8 cellular contexts compared by ENCODE assay signal in genomic region chr11:723120-723883, GRCh38. TPM values are rescaled to one million over a fixed set of nuclear protein-coding genes. Genes with fewer than 3 reads are reported as not detected.
DNase-seq lines count a peak whose midpoint lies in the region; ATAC-seq, FAIRE-seq and TF ChIP-seq lines count a peak whose summit lies in the region.

No MANE protein-coding gene starts in this region.

- H3K27me3 ChIP-seq in bronchial epithelial cell (ENCODE audit: control insufficient read depth, insufficient read depth, low read length), result no peaks in the 10 kb centered on the region
- peaks cover 65% of the 10 kb centered on the region for H3K27me3 ChIP-seq in lower lobe of right lung (ENCODE audit: low read depth)

- H3K9me3 ChIP-seq in lower lobe of right lung, result no peaks in the 10 kb centered on the region

- intact Hi-C loops in lower lobe of right lung (cut with DNase I), result loop anchor here (10.0 kb wide), 1 partner anchor 59 kb away; no protein-coding TSS in a partner anchor

- ATAC-seq in SK-N-SH treated with all-trans-retinoic acid at 6 μM for 48 hours (peak; percentile 40), lower lobe of right lung (no peak), HG02623 (IDR thresholded peaks at IDR 0.05; ENCODE audit: unreplicated experiment) (no peak)

- no peak overlapping the region for H3K27ac ChIP-seq in lower lobe of right lung

- TF ChIP-seq CTCF in bronchial epithelial cell (IDR thresholded peaks at IDR 0.05; ENCODE audit: insufficient read depth, low read length, severe bottlenecking) (peak; percentile 31), lower lobe of right lung (IDR thresholded peaks at IDR 0.05) (peak; percentile 62)

- peaks cover 43% of the 10 kb centered on the region for H3K36me3 ChIP-seq in bronchial epithelial cell (ENCODE audit: control insufficient read depth, insufficient read depth, low read length)
- H3K36me3 ChIP-seq in lower lobe of right lung, result peaks cover 30% of the 10 kb centered on the region

- no peak for FAIRE-seq in bronchial epithelial cell (lab: Jason Lieb, UNC)

- H3K4me3 ChIP-seq in bronchial epithelial cell (ENCODE audit: low read depth, low read length), result no peak overlapping the region
- H3K4me3 ChIP-seq in lower lobe of right lung, result no peak overlapping the region

- DNase-seq in D341Med (ENCODE audit: low spot score), result peak; percentile 48
- DNase-seq in HT1080 (ENCODE audit: low read depth), result peak; percentile 29
- DNase-seq in bronchial epithelial cell (ENCODE audit: low read depth), result no peak
- peak; percentile 52 for DNase-seq in lower lobe of right lung
- DNase-seq in ureter (ENCODE audit: low spot score), result peak; percentile 46
- no peak for DNase-seq in COLO829 (ENCODE audit: low spot score)

- H3K4me1 ChIP-seq in lower lobe of right lung, result peaks cover 43% of the 10 kb centered on the region

TF ChIP-seq in SK-N-SH treated with all-trans-retinoic acid at 6 μM for 48 hours, 23 proteins besides CTCF, POLR2A, EP300 and RAD21:
- TF ChIP-seq GLIS3 (CRISPR knock-in tag; IDR thresholded peaks at IDR 0.05) (no peak), BACH2 (CRISPR knock-in tag; IDR thresholded peaks at IDR 0.05; ENCODE audit: borderline replicate concordance) (no peak), SNAI2 (CRISPR knock-in tag; IDR thresholded peaks at IDR 0.05) (no peak), ISL1 (CRISPR knock-in tag; IDR thresholded peaks at IDR 0.05) (no peak), OSR1 (CRISPR knock-in tag; IDR thresholded peaks at IDR 0.05) (no peak), TSHZ2 (CRISPR knock-in tag; IDR thresholded peaks at IDR 0.05) (no peak), TCF4 (CRISPR knock-in tag; IDR thresholded peaks at IDR 0.05; ENCODE audit: borderline replicate concordance) (no peak), PATZ1 (CRISPR knock-in tag; IDR thresholded peaks at IDR 0.05; ENCODE audit: borderline replicate concordance) (no peak), POU6F1 (CRISPR knock-in tag; IDR thresholded peaks at IDR 0.05; ENCODE audit: borderline replicate concordance, low read depth) (no peak), ZNF70 (CRISPR knock-in tag; IDR thresholded peaks at IDR 0.05) (no peak), CREB5 (CRISPR knock-in tag; IDR thresholded peaks at IDR 0.05; ENCODE audit: low read depth) (no peak), TOX (CRISPR knock-in tag; IDR thresholded peaks at IDR 0.05; ENCODE audit: borderline replicate concordance) (no peak)

RNA-seq across cellular contexts. Expression of gene EPS8L2, which starts 17.3 kb away (rescaled TPM):
- 38.3 and 42.6 TPM in 2 replicates for total RNA-seq in HT1080 (2014; rRNA removed; shearing (Covaris generic))
- polyA plus RNA-seq in HT1080 (2015; cell fraction: cytosol; rRNA removed), result 35.4 and 36.6 TPM in 2 replicates
- 192 and 196 TPM in 2 replicates for polyA plus RNA-seq in HT1080 (2015; cell fraction: nucleus; rRNA removed)
- total RNA-seq in bronchial epithelial cell (105 and 169 TPM in 2 replicates), lower lobe of right lung (156 TPM), ureter (156 TPM)

RNA-seq across cellular contexts. Expression of gene TALDO1, which starts 24.0 kb away (rescaled TPM):
- 235 and 266 TPM in 2 replicates for total RNA-seq in HT1080 (2014; rRNA removed; shearing (Covaris generic))
- 177 and 178 TPM in 2 replicates for polyA plus RNA-seq in HT1080 (2015; cell fraction: cytosol; rRNA removed)
- polyA plus RNA-seq in HT1080 (2015; cell fraction: nucleus; rRNA removed), result 140 and 151 TPM in 2 replicates
- 251 and 253 TPM in 2 replicates for total RNA-seq in bronchial epithelial cell
- total RNA-seq in lower lobe of right lung, result 218 TPM
- 172 TPM for total RNA-seq in ureter

RNA-seq across cellular contexts. Expression of gene TMEM80, which starts 27.7 kb away (rescaled TPM):
- total RNA-seq in HT1080 (2014; rRNA removed; shearing (Covaris generic)), result 23.6 and 27.9 TPM in 2 replicates
- polyA plus RNA-seq in HT1080 (2015; cell fraction: cytosol; rRNA removed), result 12.6 and 14.6 TPM in 2 replicates
- 27.2 and 38.0 TPM in 2 replicates for polyA plus RNA-seq in HT1080 (2015; cell fraction: nucleus; rRNA removed)
- total RNA-seq in bronchial epithelial cell, result 9.0 and 28.8 TPM in 2 replicates
- total RNA-seq in lower lobe of right lung, result 33.9 TPM
- 32.5 TPM for total RNA-seq in ureter

RNA-seq across cellular contexts. Expression of gene DEAF1, which starts 28.3 kb away (rescaled TPM):
- total RNA-seq in HT1080 (2014; rRNA removed; shearing (Covaris generic)), result 64.5 and 75.0 TPM in 2 replicates
- polyA plus RNA-seq in HT1080 (2015; cell fraction: cytosol; rRNA removed), result 43.7 and 56.2 TPM in 2 replicates
- 37.9 and 38.8 TPM in 2 replicates for polyA plus RNA-seq in HT1080 (2015; cell fraction: nucleus; rRNA removed)
- total RNA-seq in bronchial epithelial cell (23.4 and 26.9 TPM in 2 replicates), lower lobe of right lung (32.0 TPM), ureter (36.9 TPM)

RNA-seq across cellular contexts. Expression of gene GATD1, which starts 54.0 kb away (rescaled TPM):
- total RNA-seq in HT1080 (2014; rRNA removed; shearing (Covaris generic)), result 19.6 and 27.6 TPM in 2 replicates
- 21.0 and 47.6 TPM in 2 replicates for polyA plus RNA-seq in HT1080 (2015; cell fraction: cytosol; rRNA removed)
- 199 and 221 TPM in 2 replicates for polyA plus RNA-seq in HT1080 (2015; cell fraction: nucleus; rRNA removed)
- total RNA-seq in bronchial epithelial cell (17.9 and 18.7 TPM in 2 replicates), lower lobe of right lung (46.7 TPM), ureter (82.5 TPM)

Comparison
In these comparisons a context has a peak if more than half of its experiments do, and no peak if none do; other contexts are left out.
1. DNase-seq: peak in D341Med (single experiment), HT1080 (single experiment), lower lobe of right lung (single experiment) and ureter (single experiment); none in bronchial epithelial cell (single experiment) and COLO829 (single experiment).